Comparison of ENCODE assay signal across 9 cellular contexts in the genomic region with DNA sequence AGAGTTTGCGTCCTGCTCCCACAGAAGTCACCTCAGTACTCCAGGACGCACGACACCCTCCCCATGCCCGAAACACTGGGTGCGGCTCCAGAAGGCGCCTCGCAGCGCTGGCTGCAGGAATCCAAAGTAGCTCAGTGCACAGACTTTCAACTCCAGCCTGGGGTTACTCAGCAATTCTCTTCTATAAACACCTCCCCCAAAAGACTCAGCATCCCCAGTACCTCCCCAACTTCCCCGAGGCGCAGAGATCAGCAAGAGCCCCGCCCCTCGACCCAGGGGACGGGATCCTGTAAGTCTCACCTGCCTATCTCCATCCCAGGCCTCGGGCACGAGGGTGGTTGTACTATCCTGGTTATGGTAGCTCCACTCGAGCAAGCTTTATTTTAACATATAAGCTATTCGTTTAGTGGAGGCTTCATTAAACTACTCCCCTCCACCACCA.
A peak's percentile ranks its signal among the peaks of the same experiment; 100 is the strongest.
DNase-seq lines count a peak whose midpoint lies in the region; ATAC-seq and TF ChIP-seq lines count a peak whose summit lies in the region.
"Had no signal": no experiment of that assay in that cellular context is flagged by ENCODE, and none has a peak within 500 bp of the region (broad histone marks: within the 10 kb centered on the region; RNA-seq: fewer than 3 reads in every experiment).

No MANE protein-coding gene starts in this region.

- H3K9me3 Mint-ChIP-seq in WTC11 = no peaks in the 10 kb centered on the region

- peaks cover 74% of the 10 kb centered on the region for H3K27me3 Mint-ChIP-seq in WTC11 (ENCODE audit: low read depth)

- TF ChIP-seq CTCF in WTC11 (IDR thresholded peaks at IDR 0.05) = no peak

- peak; percentile 2 for ATAC-seq in WTC11
- peak; percentile 41 for ATAC-seq in stimulated activated naive CD8-positive, alpha-beta T cell treated with anti-CD3 and anti-CD28 coated beads, Interleukin-15, Interleukin-2, amounts not matched to agents 100 U/mL and 50 U/mL, for 24 hours

- H3K4me3 Mint-ChIP-seq in WTC11 = peak overlapping the region; percentile 87

- H3K4me1 Mint-ChIP-seq in WTC11 = peaks cover 27% of the 10 kb centered on the region

- no peaks in the 10 kb centered on the region for H3K36me3 Mint-ChIP-seq in WTC11

- POLR2A ChIA-PET in WTC11 (lab: Charles Lee) = interaction anchor here (0.8 to 1.5 kb wide), 2 partner anchors 88 to 336 kb away, joined by 4 read pairs; a partner anchor contains a TSS

- CTCF ChIA-PET in WTC11 (lab: Charles Lee) = interaction anchor here (1.0 to 3.9 kb wide), 5 partner anchors 36 to 403 kb away, joined by 3 to 25 read pairs (median 5); a partner anchor contains a TSS

- peak; percentile 58 for DNase-seq in activated CD8-positive, alpha-beta memory T cell treated with anti-CD3 and anti-CD28 coated beads for 24 hours
- DNase-seq in activated CD8-positive, alpha-beta memory T cell treated with anti-CD3 and anti-CD28 coated beads, Interleukin-2, amount 50 U/mL, for 4 hours = no peak
- peak; percentile 67 for DNase-seq in WTC11 (ENCODE audit: low spot score)
- peak; percentile 14 for DNase-seq in germinal center (ENCODE audit: low spot score)
- DNase-seq in stimulated activated naive CD8-positive, alpha-beta T cell treated with anti-CD3 and anti-CD28 coated beads, Interleukin-15, Interleukin-2, amounts not matched to agents 100 U/mL and 50 U/mL, for 24 hours = peak; percentile 38
- DNase-seq in NCI-H146 treated with DMSO at 0.1 percent for 48 hours (lab: John Stamatoyannopoulos, UW; ENCODE audit: unreplicated experiment) = no peak
- no peak for DNase-seq in anterior cingulate cortex (lab: John Stamatoyannopoulos, UW)
- no peak for DNase-seq in central memory CD4-positive, alpha-beta T cell
- DNase-seq: COR-L47 had no signal

- peak overlapping the region; percentile 45; the same call in 1 of the 2 replicates for H3K27ac Mint-ChIP-seq in WTC11

TF ChIP-seq in WTC11, 78 proteins besides CTCF, POLR2A, EP300 and RAD21:
- 0 out of 2 replicates have a peak, but pooled peaks have one; percentile 35 for TF ChIP-seq TEAD1 (CRISPR knock-in tag; IDR thresholded peaks at IDR 0.05)
- TF ChIP-seq ZNF232 (CRISPR knock-in tag; IDR thresholded peaks at IDR 0.05) = 0 out of 2 replicates have a peak, but pooled peaks have one; percentile 13
- no peak for TF ChIP-seq FOXP1 (CRISPR knock-in tag; IDR thresholded peaks at IDR 0.05; ENCODE audit: borderline replicate concordance)
- TF ChIP-seq, protein P1, sequence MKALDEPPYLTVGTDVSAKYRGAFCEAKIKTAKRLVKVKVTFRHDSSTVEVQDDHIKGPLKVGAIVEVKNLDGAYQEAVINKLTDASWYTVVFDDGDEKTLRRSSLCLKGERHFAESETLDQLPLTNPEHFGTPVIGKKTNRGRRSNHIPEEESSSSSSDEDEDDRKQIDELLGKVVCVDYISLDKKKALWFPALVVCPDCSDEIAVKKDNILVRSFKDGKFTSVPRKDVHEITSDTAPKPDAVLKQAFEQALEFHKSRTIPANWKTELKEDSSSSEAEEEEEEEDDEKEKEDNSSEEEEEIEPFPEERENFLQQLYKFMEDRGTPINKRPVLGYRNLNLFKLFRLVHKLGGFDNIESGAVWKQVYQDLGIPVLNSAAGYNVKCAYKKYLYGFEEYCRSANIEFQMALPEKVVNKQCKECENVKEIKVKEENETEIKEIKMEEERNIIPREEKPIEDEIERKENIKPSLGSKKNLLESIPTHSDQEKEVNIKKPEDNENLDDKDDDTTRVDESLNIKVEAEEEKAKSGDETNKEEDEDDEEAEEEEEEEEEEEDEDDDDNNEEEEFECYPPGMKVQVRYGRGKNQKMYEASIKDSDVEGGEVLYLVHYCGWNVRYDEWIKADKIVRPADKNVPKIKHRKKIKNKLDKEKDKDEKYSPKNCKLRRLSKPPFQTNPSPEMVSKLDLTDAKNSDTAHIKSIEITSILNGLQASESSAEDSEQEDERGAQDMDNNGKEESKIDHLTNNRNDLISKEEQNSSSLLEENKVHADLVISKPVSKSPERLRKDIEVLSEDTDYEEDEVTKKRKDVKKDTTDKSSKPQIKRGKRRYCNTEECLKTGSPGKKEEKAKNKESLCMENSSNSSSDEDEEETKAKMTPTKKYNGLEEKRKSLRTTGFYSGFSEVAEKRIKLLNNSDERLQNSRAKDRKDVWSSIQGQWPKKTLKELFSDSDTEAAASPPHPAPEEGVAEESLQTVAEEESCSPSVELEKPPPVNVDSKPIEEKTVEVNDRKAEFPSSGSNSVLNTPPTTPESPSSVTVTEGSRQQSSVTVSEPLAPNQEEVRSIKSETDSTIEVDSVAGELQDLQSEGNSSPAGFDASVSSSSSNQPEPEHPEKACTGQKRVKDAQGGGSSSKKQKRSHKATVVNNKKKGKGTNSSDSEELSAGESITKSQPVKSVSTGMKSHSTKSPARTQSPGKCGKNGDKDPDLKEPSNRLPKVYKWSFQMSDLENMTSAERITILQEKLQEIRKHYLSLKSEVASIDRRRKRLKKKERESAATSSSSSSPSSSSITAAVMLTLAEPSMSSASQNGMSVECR (CRISPR knock-in tag; IDR thresholded peaks at IDR 0.05; ENCODE audit: borderline replicate concordance) = peak; percentile 62; the same call in 1 of the 2 replicates
- TF ChIP-seq FOXJ3 (CRISPR knock-in tag; IDR thresholded peaks at IDR 0.05; ENCODE audit: borderline replicate concordance) = no peak

Comparison
In these comparisons a context has a peak if more than half of its experiments do, and no peak if none do; other contexts are left out.
1. DNase-seq: peak in activated CD8-positive, alpha-beta memory T cell treated with anti-CD3 and anti-CD28 coated beads for 24 hours (single experiment), WTC11 (single experiment), germinal center (single experiment) and stimulated activated naive CD8-positive, alpha-beta T cell treated with anti-CD3 and anti-CD28 coated beads, Interleukin-15, Interleukin-2, amounts not matched to agents 100 U/mL and 50 U/mL, for 24 hours (single experiment); none in activated CD8-positive, alpha-beta memory T cell treated with anti-CD3 and anti-CD28 coated beads, Interleukin-2, amount 50 U/mL, for 4 hours (single experiment), NCI-H146 treated with DMSO at 0.1 percent for 48 hours (single experiment), anterior cingulate cortex (0 of 58) and central memory CD4-positive, alpha-beta T cell (single experiment).